Comparison of ENCODE assay signal across 1 cellular context in the genomic region with DNA sequence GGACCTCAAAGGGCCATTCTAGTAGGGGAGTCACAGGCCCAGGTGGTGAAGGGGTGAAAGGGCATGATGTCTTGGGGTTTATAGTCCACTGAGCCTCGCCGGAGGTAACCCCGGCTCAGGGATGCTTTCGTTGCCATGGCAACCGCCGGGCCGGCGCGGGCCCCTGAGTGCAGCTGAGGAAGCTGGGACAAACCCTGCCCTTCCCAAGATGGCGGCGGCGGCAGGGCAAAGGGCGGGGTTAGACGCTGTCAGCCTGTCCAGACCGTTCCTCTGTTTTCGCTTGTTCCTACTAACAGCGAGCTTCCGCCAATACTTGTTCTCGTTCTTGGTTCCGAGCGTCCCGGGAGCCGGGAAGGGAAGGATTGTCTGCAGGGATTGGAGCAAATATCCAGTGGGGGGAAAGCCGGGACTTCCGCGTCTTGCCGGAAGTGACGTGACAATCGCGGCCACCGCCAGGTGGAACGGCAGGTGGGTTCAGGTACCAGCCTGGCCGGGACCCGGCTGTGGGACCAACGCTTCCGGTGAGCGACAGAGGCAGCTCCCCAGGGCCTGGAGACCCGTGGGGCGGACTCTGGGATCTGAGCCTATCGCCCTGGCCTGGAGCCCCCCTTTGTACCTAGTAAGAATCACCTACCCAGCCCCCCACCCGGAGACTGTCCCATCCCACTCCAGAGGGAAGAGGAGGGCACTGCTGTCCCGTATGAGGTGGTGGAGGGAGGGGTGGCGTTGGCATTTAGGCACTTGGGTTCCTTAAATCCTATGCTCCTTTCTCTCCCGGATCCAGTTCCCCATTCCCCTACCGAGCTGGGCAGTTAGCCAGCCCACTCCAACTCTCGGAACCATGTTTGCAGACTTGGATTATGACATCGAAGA.
TF ChIP-seq lines count a peak whose summit lies in the region.

A gene (plus strand): TSS at position 436 of the 873 bp plus-strand sequence. CDS start 406 bp downstream, at position 842.

TF ChIP-seq in IMR-90, 13 proteins besides CTCF, POLR2A, EP300 and RAD21 (continued from another document):
- TF ChIP-seq CHD1 (IDR thresholded peaks at IDR 0.05; ENCODE audit: low read depth, low read length) (no peak), MXI1 (IDR thresholded peaks at IDR 0.05; ENCODE audit: borderline replicate concordance, low read depth, low read length) (no peak), FOS (IDR thresholded peaks at IDR 0.05; ENCODE audit: low read depth, low read length) (no peak), RFX5 (IDR thresholded peaks at IDR 0.05; ENCODE audit: low read depth, low read length) (no peak), CEBPB (IDR thresholded peaks at IDR 0.05; ENCODE audit: low read depth, low read length) (no peak), SMC3 (IDR thresholded peaks at IDR 0.05; ENCODE audit: low read depth, low read length) (no peak), NFE2L2 (IDR thresholded peaks at IDR 0.05; ENCODE audit: low read depth, low read length) (no peak), MAFK (IDR thresholded peaks at IDR 0.05; ENCODE audit: low read depth, low read length) (no peak), RCOR1 (IDR thresholded peaks at IDR 0.05; ENCODE audit: insufficient replicate concordance, low read length) (no peak)
- TF ChIP-seq, protein P1, sequence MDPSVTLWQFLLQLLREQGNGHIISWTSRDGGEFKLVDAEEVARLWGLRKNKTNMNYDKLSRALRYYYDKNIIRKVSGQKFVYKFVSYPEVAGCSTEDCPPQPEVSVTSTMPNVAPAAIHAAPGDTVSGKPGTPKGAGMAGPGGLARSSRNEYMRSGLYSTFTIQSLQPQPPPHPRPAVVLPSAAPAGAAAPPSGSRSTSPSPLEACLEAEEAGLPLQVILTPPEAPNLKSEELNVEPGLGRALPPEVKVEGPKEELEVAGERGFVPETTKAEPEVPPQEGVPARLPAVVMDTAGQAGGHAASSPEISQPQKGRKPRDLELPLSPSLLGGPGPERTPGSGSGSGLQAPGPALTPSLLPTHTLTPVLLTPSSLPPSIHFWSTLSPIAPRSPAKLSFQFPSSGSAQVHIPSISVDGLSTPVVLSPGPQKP (IDR thresholded peaks at IDR 0.05; ENCODE audit: borderline replicate concordance, low read depth, low read length): no peak
- TF ChIP-seq, protein P2, sequence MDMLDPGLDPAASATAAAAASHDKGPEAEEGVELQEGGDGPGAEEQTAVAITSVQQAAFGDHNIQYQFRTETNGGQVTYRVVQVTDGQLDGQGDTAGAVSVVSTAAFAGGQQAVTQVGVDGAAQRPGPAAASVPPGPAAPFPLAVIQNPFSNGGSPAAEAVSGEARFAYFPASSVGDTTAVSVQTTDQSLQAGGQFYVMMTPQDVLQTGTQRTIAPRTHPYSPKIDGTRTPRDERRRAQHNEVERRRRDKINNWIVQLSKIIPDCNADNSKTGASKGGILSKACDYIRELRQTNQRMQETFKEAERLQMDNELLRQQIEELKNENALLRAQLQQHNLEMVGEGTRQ (IDR thresholded peaks at IDR 0.05; ENCODE audit: low read depth, low read length): no peak
